ENCODE assay signal across 16 cellular contexts in genomic region chr18:21187886-21188285, GRCh38.
"Had no signal": no experiment of that assay in that cellular context is flagged by ENCODE, and none has a peak within 500 bp of the region (broad histone marks: within the 10 kb centered on the region; RNA-seq: fewer than 3 reads in every experiment).

No MANE protein-coding gene starts in this region.

- H3K4me1 ChIP-seq: foreskin keratinocyte, gastroesophageal sphincter, heart right ventricle, left ventricle myocardium inferior, lower lobe of right lung had no signal

- ATAC-seq: foreskin keratinocyte, gastroesophageal sphincter, left colon, left lobe of liver, lower lobe of right lung, mucosa of descending colon had no signal

- H3K27me3 ChIP-seq: dorsolateral prefrontal cortex, esophagus muscularis mucosa, gastroesophageal sphincter had no signal

- H3K4me3 ChIP-seq: coronary artery, dorsolateral prefrontal cortex, esophagus muscularis mucosa, gastroesophageal sphincter, heart right ventricle, left ventricle myocardium inferior, lower lobe of right lung, mucosa of descending colon had no signal

- H3K9me3 ChIP-seq: esophagus muscularis mucosa, gastroesophageal sphincter, heart right ventricle, left ventricle myocardium inferior, lower lobe of right lung, mucosa of descending colon had no signal

- H3K36me3 ChIP-seq: esophagus muscularis mucosa, gastroesophageal sphincter, heart right ventricle, left ventricle myocardium inferior, lower lobe of right lung had no signal

- H3K27ac ChIP-seq: coronary artery, dorsolateral prefrontal cortex, esophagus muscularis mucosa, foreskin keratinocyte, gastroesophageal sphincter, heart right ventricle, left ventricle myocardium inferior, lower lobe of right lung had no signal

- DNase-seq: dermis blood vessel endothelial cell; dorsolateral prefrontal cortex; effector CD4-positive, alpha-beta T cell; effector memory CD4-positive, alpha-beta T cell; foreskin keratinocyte; hippocampal formation; left colon; left ventricle myocardium inferior; lower lobe of right lung; mesenchymal stem cell; mucosa of descending colon had no signal
